In the genomic region with DNA sequence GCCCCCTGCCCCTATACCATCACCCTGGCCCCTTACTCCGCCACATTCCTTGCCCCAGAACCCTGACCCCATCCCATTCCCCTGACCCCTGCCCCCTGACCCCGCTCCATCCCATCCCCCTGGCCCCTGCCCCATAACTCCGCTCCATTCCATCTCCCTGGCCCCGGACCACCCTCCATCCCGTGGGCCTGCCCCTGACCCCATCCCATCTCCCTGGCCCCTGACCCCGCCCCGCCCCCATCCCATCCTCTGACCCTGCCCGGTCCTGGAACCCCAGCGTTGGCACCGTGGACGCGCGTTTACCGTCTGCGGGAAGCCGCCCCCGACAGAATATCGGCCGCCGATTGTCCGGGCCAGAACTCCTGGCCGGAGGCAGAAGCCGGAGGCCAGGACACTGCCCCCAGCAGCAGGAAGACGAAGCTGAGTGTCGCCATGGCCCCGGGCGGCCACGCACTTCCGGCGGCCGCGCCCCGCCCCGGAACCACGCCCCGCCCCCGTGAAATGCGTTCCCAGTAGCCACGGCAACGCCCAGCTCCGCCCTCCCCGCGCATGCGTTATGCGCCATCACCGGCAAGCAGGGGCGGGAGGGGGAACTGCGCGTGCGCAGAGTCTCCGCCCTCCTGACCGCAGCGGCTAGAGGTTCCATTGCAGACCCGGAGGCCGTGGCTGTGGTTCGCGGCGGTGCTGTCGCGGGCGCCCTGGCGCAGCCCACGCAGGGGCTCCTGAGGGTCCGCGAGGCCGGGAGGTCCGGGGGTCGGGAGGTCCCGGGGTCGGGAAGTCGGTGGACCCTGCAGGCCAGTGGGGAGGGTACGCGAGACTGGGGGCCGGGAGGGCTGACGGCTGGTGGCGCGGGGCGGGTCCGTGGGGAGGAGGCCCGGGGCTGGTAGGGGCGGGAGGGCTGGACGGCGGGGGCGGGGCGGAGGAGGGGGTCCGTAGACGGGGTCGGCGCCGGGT, we compare ENCODE assay signal across 8 cellular contexts. TPM values are rescaled to one million over a fixed set of nuclear protein-coding genes. Genes with fewer than 3 reads are reported as not detected.
A peak's percentile ranks its signal among the peaks of the same experiment; 100 is the strongest.
DNase-seq lines count a peak whose midpoint lies in the region; ATAC-seq and TF ChIP-seq lines count a peak whose summit lies in the region.

A gene with protein sequence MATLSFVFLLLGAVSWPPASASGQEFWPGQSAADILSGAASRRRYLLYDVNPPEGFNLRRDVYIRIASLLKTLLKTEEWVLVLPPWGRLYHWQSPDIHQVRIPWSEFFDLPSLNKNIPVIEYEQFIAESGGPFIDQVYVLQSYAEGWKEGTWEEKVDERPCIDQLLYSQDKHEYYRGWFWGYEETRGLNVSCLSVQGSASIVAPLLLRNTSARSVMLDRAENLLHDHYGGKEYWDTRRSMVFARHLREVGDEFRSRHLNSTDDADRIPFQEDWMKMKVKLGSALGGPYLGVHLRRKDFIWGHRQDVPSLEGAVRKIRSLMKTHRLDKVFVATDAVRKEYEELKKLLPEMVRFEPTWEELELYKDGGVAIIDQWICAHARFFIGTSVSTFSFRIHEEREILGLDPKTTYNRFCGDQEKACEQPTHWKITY (minus strand): TSS at position 458 of the 954 bp plus-strand sequence. CDS start 24 bp downstream, at position 434.

- peak within 1 kb of the TSS; percentile 81 to 82 for H3K4me3 Mint-ChIP-seq in CD14-positive monocyte

- peak; percentile 79 for ATAC-seq in GM19438 (IDR thresholded peaks at IDR 0.05; ENCODE audit: low read depth, unreplicated experiment)
- peak; percentile 68 for ATAC-seq in HG03571 (IDR thresholded peaks at IDR 0.05; ENCODE audit: unreplicated experiment)
- peak; percentile 87 for ATAC-seq in left lobe of liver

- TF ChIP-seq CTCF in CD14-positive monocyte (IDR thresholded peaks at IDR 0.05), result no peak

- peak; percentile 96 for DNase-seq in CD14-positive monocyte (ENCODE audit: low spot score)
- DNase-seq in NCI-H774 (lab: John Stamatoyannopoulos, UW), result peak; percentile 83
- peak; percentile 98 to 99 for DNase-seq in activated CD4-positive, alpha-beta T cell treated with anti-CD3 and anti-CD28 coated beads, Interleukin-2, amount 50 U/mL, for 24 hours (ENCODE audit: low read depth in 1 of 2, low spot score in 1 of 2)
- peak; percentile 92 for DNase-seq in cortex of kidney (lab: John Stamatoyannopoulos, UW)
- peak; percentile 98 for DNase-seq in left lobe of liver (ENCODE audit: low spot score)
- DNase-seq in stimulated activated CD4-positive, alpha-beta T cell treated with anti-CD3 and anti-CD28 coated beads, Interleukin-2, amount 100 ng/mL, for 24 hours, result peak; percentile 99

- peaks cover 20% of the 10 kb centered on the region for H3K4me1 Mint-ChIP-seq in CD14-positive monocyte

- peaks cover 26 to 32% of the 10 kb centered on the region in 2 donors for H3K36me3 Mint-ChIP-seq in CD14-positive monocyte

- intact Hi-C loops in CD14-positive monocyte (cut with micrococcal nuclease), result loop anchor here in 1 of 2 donors (5.0 kb wide), 3 partner anchors 145 to 355 kb away; partner anchors contain the start of gene PCBP3

- H3K27ac Mint-ChIP-seq in CD14-positive monocyte, result peak within 1 kb of the TSS; percentile 72 to 97 (median 90)

- H3K9me3 Mint-ChIP-seq in CD14-positive monocyte, result no peaks in the 10 kb centered on the region

- no peaks in the 10 kb centered on the region for H3K27me3 Mint-ChIP-seq in CD14-positive monocyte (ENCODE audit: low read depth in 3 of 3)

RNA-seq across cellular contexts. Expression of the gene that starts here (rescaled TPM):
- polyA plus RNA-seq in CD14-positive monocyte, result 1 to 10 TPM; 1.8 to 2.8 TPM
- total RNA-seq in left lobe of liver, result 17.5 TPM

Comparison
In these comparisons a context has a peak if more than half of its experiments do, and no peak if none do; other contexts are left out.
1. Peak in every context shown above with its lines: DNase-seq and ATAC-seq.